ENCODE assay signal across 23 cellular contexts in the genomic region with DNA sequence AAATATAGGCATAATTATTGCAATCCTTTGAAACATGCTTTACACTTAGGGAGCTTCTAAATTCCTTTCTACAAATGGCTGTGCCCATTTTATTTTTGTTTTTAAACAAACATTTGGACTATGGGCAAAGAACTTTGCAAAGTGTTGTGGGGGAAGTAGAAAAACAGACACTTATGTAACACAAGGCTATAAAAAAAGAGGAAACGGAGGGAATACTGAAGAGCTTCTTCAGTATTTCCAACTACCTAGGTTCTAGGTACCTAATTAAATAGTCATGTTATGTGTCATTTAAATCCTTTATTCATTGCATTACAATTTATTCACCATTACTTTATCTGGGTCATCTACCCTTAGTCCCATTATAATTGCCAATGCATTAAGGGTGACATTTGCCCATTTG.
"Had no signal": no experiment of that assay in that cellular context is flagged by ENCODE, and none has a peak within 500 bp of the region (broad histone marks: within the 10 kb centered on the region; RNA-seq: fewer than 3 reads in every experiment).

No MANE protein-coding gene starts in this region.

- H3K36me3 Mint-ChIP-seq: natural killer cell; stimulated activated memory B cell treated with anti-CD40 and anti-IgM and Interleukin-4, amounts not matched to agents 10 μg/mL and 1 μg/mL and 100 μg/mL, for 72 hours had no signal

- H3K27ac Mint-ChIP-seq: endodermal cell; natural killer cell; stimulated activated memory B cell treated with anti-CD40 and anti-IgM and Interleukin-4, amounts not matched to agents 10 μg/mL and 1 μg/mL and 100 μg/mL, for 72 hours had no signal

- H3K9me3 Mint-ChIP-seq: endodermal cell; natural killer cell; stimulated activated memory B cell treated with anti-CD40 and anti-IgM and Interleukin-4, amounts not matched to agents 10 μg/mL and 1 μg/mL and 100 μg/mL, for 72 hours had no signal

- DNase-seq: activated CD4-positive, alpha-beta T cell treated with anti-CD3 and anti-CD28 coated beads for 1 hour; activated CD8-positive, alpha-beta memory T cell treated with anti-CD3 and anti-CD28 coated beads for 24 hours; activated CD8-positive, alpha-beta memory T cell treated with anti-CD3 and anti-CD28 coated beads, Interleukin-2, amount 50 U/mL, for 48 hours; activated effector memory CD4-positive, alpha-beta T cell treated with anti-CD3 and anti-CD28 coated beads, Interleukin-2, amount 50 U/mL, for 16 hours; activated naive CD4-positive, alpha-beta T cell treated with anti-CD3 and anti-CD28 coated beads, Interleukin-2, amount 50 U/mL, for 16 hours; activated T-cell treated with anti-CD3 and anti-CD28 coated beads, Interleukin-2, amount 50 U/mL, for 48 hours; aorta; brain microvascular endothelial cell; central memory CD4-positive, alpha-beta T cell; endodermal cell; foreskin keratinocyte; left cardiac atrium; mesendoderm; natural killer cell; nucleus accumbens; posterior cingulate gyrus; retina; spleen; stimulated activated CD4-positive, alpha-beta T cell treated with anti-CD3 and anti-CD28 coated beads, Interleukin-4, amount 100 ng/mL, for 4 hours; T1000; testis; upper lobe of left lung had no signal
